ENCODE assay signal across 26 cellular contexts in the genomic region with DNA sequence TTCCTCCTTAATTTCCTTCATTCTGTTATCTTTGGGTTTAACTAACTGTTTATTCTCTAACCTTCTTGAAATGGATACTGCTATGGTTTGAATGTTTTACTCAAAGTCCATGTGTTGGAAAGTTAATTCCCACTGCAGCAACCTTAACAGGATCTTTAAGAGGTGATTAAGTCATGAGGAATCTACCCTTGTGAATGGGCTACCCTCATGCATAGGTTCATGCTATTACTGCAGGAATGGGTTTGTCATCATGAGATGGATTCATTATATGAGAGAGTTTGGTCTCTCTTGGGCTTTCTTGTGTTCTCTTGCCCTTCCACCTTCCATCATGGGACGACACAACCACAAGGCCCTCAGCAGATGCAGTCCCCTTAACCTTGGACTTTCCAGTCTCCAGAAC.
DNase-seq lines count a peak whose midpoint lies in the region; TF ChIP-seq lines count a peak whose summit lies in the region.
"Had no signal": no experiment of that assay in that cellular context is flagged by ENCODE, and none has a peak within 500 bp of the region (broad histone marks: within the 10 kb centered on the region; RNA-seq: fewer than 3 reads in every experiment).

No MANE protein-coding gene starts in this region.

- no peak overlapping the region for H2BK15ac ChIP-seq in mesendoderm (replicated peaks; ENCODE audit: low read depth)

- no peak overlapping the region for H2AK5ac ChIP-seq in mesendoderm (ENCODE audit: low read length)

- no peak overlapping the region for H2BK120ac ChIP-seq in mesendoderm (ENCODE audit: low read depth, low read length)

- no peak overlapping the region for H4K5ac ChIP-seq in mesendoderm (ENCODE audit: low read length)

- POLR2A ChIA-PET in RWPE1 (lab: Yijun Ruan, JAX; ENCODE audit: low non-redundant PET) = no interaction called here

- H3K4me2 ChIP-seq in mesendoderm (ENCODE audit: low read length) = no peak overlapping the region
- H3K4me2 ChIP-seq: neural progenitor cell had no signal

- H3K36me3 ChIP-seq in mesendoderm (ENCODE audit: control insufficient read depth, insufficient read depth, low read length) = no peaks in the 10 kb centered on the region
- H3K36me3 ChIP-seq: left lung, neural progenitor cell, transverse colon had no signal

- H3K9ac ChIP-seq in mesendoderm (ENCODE audit: low read length) = no peak overlapping the region
- H3K9ac ChIP-seq: neural progenitor cell had no signal

- H2BK5ac ChIP-seq in mesendoderm (ENCODE audit: low read length) = no peak overlapping the region

- H3K4me3 ChIP-seq in epithelial cell of esophagus (ENCODE audit: low read length) (no peak overlapping the region), mesendoderm (ENCODE audit: low read length) (no peak overlapping the region)
- H3K4me3 ChIP-seq: left lung, mucosa of descending colon, neural progenitor cell, psoas muscle, transverse colon had no signal

- DNase-seq in HPDE6-E6E7 (ENCODE audit: extremely low spot score) = peak; percentile 9
- DNase-seq in RWPE1 (ENCODE audit: low spot score) = peak; percentile 35
- peak; percentile 65 for DNase-seq in epithelial cell of esophagus (ENCODE audit: low read depth)
- DNase-seq in mesendoderm = peak; percentile 66
- DNase-seq in NCI-H1694 treated with DMSO at 0.1 percent for 48 hours (lab: John Stamatoyannopoulos, UW) = no peak
- no peak for DNase-seq in NCI-H2171 treated with DMSO at 0.1 percent for 48 hours (lab: John Stamatoyannopoulos, UW)
- DNase-seq in SIG-M5 (lab: John Stamatoyannopoulos, UW) = no peak
- no peak for DNase-seq in erythroblast (lab: John Stamatoyannopoulos, UW)
- DNase-seq: activated CD4-positive, alpha-beta T cell treated with anti-CD3 and anti-CD28 coated beads for 4 hours; activated CD8-positive, alpha-beta memory T cell treated with anti-CD3 and anti-CD28 coated beads, Interleukin-2, amount 10 ng/mL, durations not matched to agents 7 days and 5 days; activated naive CD8-positive, alpha-beta T cell treated with anti-CD3 and anti-CD28 coated beads, Interleukin-2, amount 10 ng/mL, durations not matched to agents 7 days and 5 days; CD8-positive, alpha-beta memory T cell; DMS79; GOT3; KBM-7; left lung; mucosa of descending colon; NCI-H1048; NCI-H2029; NCI-H510A; psoas muscle; SHP77 treated with DMSO at 0.1 percent for 48 hours; stimulated activated CD4-positive, alpha-beta T cell treated with anti-CD3 and anti-CD28 coated beads, Interleukin-4, amount 100 ng/mL, for 1 hour; T-cell; transverse colon had no signal

- TF ChIP-seq CTCF in RWPE1 (conservative IDR thresholded peaks at IDR 0.05; ENCODE audit: low read depth) (no peak), epithelial cell of esophagus (IDR thresholded peaks at IDR 0.05; ENCODE audit: insufficient read depth, low read depth, low read length, missing control alignments) (no peak)

- WGBS in mesendoderm (ENCODE audit: extremely low coverage, insufficient coverage, low lambda C conversion rate) = no CpG with 5 or more reads among the region's 1 CpG

- TF ChIP-seq POLR2A in erythroblast (IDR thresholded peaks at IDR 0.05; ENCODE audit: low read length) = no peak

- H3K56ac ChIP-seq in mesendoderm (ENCODE audit: low read length) = no peak overlapping the region

- no peaks in the 10 kb centered on the region for H3K79me1 ChIP-seq in mesendoderm (ENCODE audit: low read length)

- H3K27ac ChIP-seq in RWPE1 (no peak overlapping the region), mesendoderm (ENCODE audit: low read depth, low read length) (no peak overlapping the region)
- H3K27ac ChIP-seq: left lung, neural progenitor cell, psoas muscle, transverse colon had no signal

- no peak overlapping the region for H4K8ac ChIP-seq in mesendoderm (ENCODE audit: low read depth, low read length)

- no peak overlapping the region for H3K4ac ChIP-seq in mesendoderm (ENCODE audit: low read depth, low read length)

- no peaks in the 10 kb centered on the region for H3K4me1 ChIP-seq in mesendoderm (ENCODE audit: control insufficient read depth, low read depth, low read length)
- H3K4me1 ChIP-seq: left lung, psoas muscle, transverse colon had no signal

- no peaks in the 10 kb centered on the region for H3K79me2 ChIP-seq in mesendoderm (ENCODE audit: control insufficient read depth, insufficient read depth, low read length)

- H3K23ac ChIP-seq in mesendoderm (ENCODE audit: low read length) = no peak overlapping the region

- H3K18ac ChIP-seq in mesendoderm (ENCODE audit: low read length) = no peak overlapping the region

- H3K27me3 ChIP-seq in mesendoderm (ENCODE audit: insufficient read depth, low read length, poor library complexity) = no peaks in the 10 kb centered on the region
- H3K27me3 ChIP-seq: left lung, neural progenitor cell, transverse colon had no signal

- CTCF ChIA-PET in RWPE1 (lab: Yijun Ruan, JAX) = no interaction called here

Comparison
In these comparisons a context has a peak if more than half of its experiments do, and no peak if none do; other contexts are left out.
1. DNase-seq: peak in HPDE6-E6E7 (single experiment), RWPE1 (single experiment), epithelial cell of esophagus (single experiment) and mesendoderm (single experiment); none in NCI-H1694 treated with DMSO at 0.1 percent for 48 hours (single experiment), NCI-H2171 treated with DMSO at 0.1 percent for 48 hours (single experiment), SIG-M5 (single experiment) and erythroblast (0 of 2).